Comparison of ENCODE assay signal across 27 cellular contexts in the genomic region with DNA sequence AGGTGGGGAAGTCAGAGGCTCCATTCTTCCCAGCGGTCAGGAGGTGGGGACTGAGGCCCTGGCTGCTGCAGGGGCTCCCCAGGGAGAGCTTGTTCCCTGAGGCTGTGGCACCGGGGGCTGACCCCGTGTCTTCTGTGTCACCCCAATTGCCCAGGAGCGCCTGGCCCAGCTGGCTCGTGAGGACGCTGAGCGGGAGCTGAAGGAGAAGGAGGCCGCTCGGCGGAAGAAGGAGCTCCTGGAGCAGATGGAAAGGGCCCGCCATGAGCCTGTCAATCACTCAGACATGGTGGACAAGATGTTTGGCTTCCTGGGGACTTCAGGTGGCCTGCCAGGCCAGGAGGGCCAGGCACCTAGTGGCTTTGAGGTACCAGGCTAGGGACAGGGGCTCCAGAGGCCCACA. TPM values are rescaled to one million over a fixed set of nuclear protein-coding genes. Genes with fewer than 3 reads are reported as not detected.
"Had no signal": no experiment of that assay in that cellular context is flagged by ENCODE, and none has a peak within 500 bp of the region (broad histone marks: within the 10 kb centered on the region; RNA-seq: fewer than 3 reads in every experiment).

No MANE protein-coding gene starts in this region.

- H3K4me3 ChIP-seq: colonic mucosa, esophagus squamous epithelium, gastroesophageal sphincter had no signal

- H3K36me3 Mint-ChIP-seq: activated CD4-positive, alpha-beta memory T cell treated with anti-CD3 and anti-CD28 coated beads for 36 hours; activated CD8-positive, alpha-beta memory T cell treated with anti-CD3 and anti-CD28 coated beads, Interleukin-2, amount 10 ng/mL, durations not matched to agents 7 days and 5 days; activated naive CD4-positive, alpha-beta T cell treated with anti-CD3 and anti-CD28 coated beads, Interleukin-2, amount 10 ng/mL, durations not matched to agents 7 days and 5 days; activated naive CD4-positive, alpha-beta T cell treated with anti-CD3 and anti-CD28 coated beads, Interleukin-2, amount 50 U/mL, for 72 hours had no signal

- ATAC-seq: activated CD4-positive, alpha-beta T cell treated with anti-CD3 and anti-CD28 coated beads for 36 hours; activated CD8-positive, alpha-beta memory T cell treated with anti-CD3 and anti-CD28 coated beads, Interleukin-2, amount 10 ng/mL, durations not matched to agents 7 days and 5 days; activated CD8-positive, alpha-beta T cell treated with anti-CD3 and anti-CD28 coated beads, Interleukin-2, amount 10 ng/mL, durations not matched to agents 7 days and 5 days; activated naive CD4-positive, alpha-beta T cell treated with anti-CD3 and anti-CD28 coated beads, Interleukin-2, amount 50 U/mL, for 72 hours; gastroesophageal sphincter had no signal

- H3K9me3 Mint-ChIP-seq: activated CD4-positive, alpha-beta memory T cell treated with anti-CD3 and anti-CD28 coated beads for 36 hours; activated CD4-positive, alpha-beta T cell treated with anti-CD3 and anti-CD28 coated beads, Interleukin-2, amount 10 ng/mL, durations not matched to agents 24 days and 14 days; activated naive CD4-positive, alpha-beta T cell treated with anti-CD3 and anti-CD28 coated beads, Interleukin-2, amount 10 ng/mL, durations not matched to agents 7 days and 5 days; activated T-helper 2 cell treated with anti-CD3 and anti-CD28 coated beads, Interferon-gamma antibody, Interleukin-2, Interleukin-4, amounts not matched to agents 10 μg/mL and 5 μg/mL and 100 μg/mL, durations not matched to agents 14 hours and 24 hours and 36 hours had no signal

- H3K27me3 Mint-ChIP-seq: activated CD4-positive, alpha-beta memory T cell treated with anti-CD3 and anti-CD28 coated beads for 36 hours; activated CD4-positive, alpha-beta T cell treated with anti-CD3 and anti-CD28 coated beads for 36 hours; activated CD4-positive, alpha-beta T cell treated with anti-CD3 and anti-CD28 coated beads, Interleukin-2, amount 10 ng/mL, durations not matched to agents 24 days and 14 days had no signal

- H3K4me1 ChIP-seq: colonic mucosa, esophagus squamous epithelium, gastroesophageal sphincter had no signal

- H3K9me3 ChIP-seq: colonic mucosa, esophagus squamous epithelium, gastroesophageal sphincter had no signal

- H3K36me3 ChIP-seq: brain microvascular endothelial cell, colonic mucosa, esophagus squamous epithelium, gastroesophageal sphincter had no signal

- H3K27me3 ChIP-seq: brain microvascular endothelial cell, colonic mucosa, esophagus squamous epithelium, gastroesophageal sphincter had no signal

- H3K27ac ChIP-seq: brain microvascular endothelial cell, colonic mucosa, epithelial cell of prostate, esophagus squamous epithelium, gastroesophageal sphincter had no signal

- H3K27ac Mint-ChIP-seq: activated CD4-positive, alpha-beta memory T cell treated with anti-CD3 and anti-CD28 coated beads for 36 hours; activated CD4-positive, alpha-beta T cell treated with anti-CD3 and anti-CD28 coated beads for 36 hours; activated CD4-positive, alpha-beta T cell treated with anti-CD3 and anti-CD28 coated beads, Interleukin-2, amount 10 ng/mL, durations not matched to agents 24 days and 14 days; activated CD8-positive, alpha-beta memory T cell treated with anti-CD3 and anti-CD28 coated beads, Interleukin-2, amount 10 ng/mL, durations not matched to agents 7 days and 5 days; activated CD8-positive, alpha-beta T cell treated with anti-CD3 and anti-CD28 coated beads, Interleukin-2, amount 10 ng/mL, durations not matched to agents 7 days and 5 days; activated naive CD4-positive, alpha-beta T cell treated with anti-CD3 and anti-CD28 coated beads, Interleukin-2, amount 10 ng/mL, durations not matched to agents 7 days and 5 days; activated naive CD4-positive, alpha-beta T cell treated with anti-CD3 and anti-CD28 coated beads, Interleukin-2, amount 50 U/mL, for 72 hours; activated T-helper 1 cell treated with anti-CD3 and anti-CD28 coated beads, Interleukin-12 subunit alpha, Interleukin-12 subunit beta, Interleukin-2, Interleukin-4 antibody, amounts not matched to agents 30 ng/mL and 10 ng/mL and 1 ng/mL, durations not matched to agents 14 hours and 24 hours and 36 hours; activated T-helper 2 cell treated with anti-CD3 and anti-CD28 coated beads, Interferon-gamma antibody, Interleukin-2, Interleukin-4, amounts not matched to agents 10 μg/mL and 5 μg/mL and 100 μg/mL, durations not matched to agents 14 hours and 24 hours and 36 hours had no signal

- H3K4me1 Mint-ChIP-seq: activated CD4-positive, alpha-beta T cell treated with anti-CD3 and anti-CD28 coated beads for 36 hours; activated CD4-positive, alpha-beta T cell treated with anti-CD3 and anti-CD28 coated beads, Interleukin-2, amount 10 ng/mL, durations not matched to agents 24 days and 14 days; activated CD8-positive, alpha-beta memory T cell treated with anti-CD3 and anti-CD28 coated beads, Interleukin-2, amount 10 ng/mL, durations not matched to agents 7 days and 5 days; activated naive CD4-positive, alpha-beta T cell treated with anti-CD3 and anti-CD28 coated beads, Interleukin-2, amount 10 ng/mL, durations not matched to agents 7 days and 5 days had no signal

- DNase-seq: activated CD4-positive, alpha-beta memory T cell treated with anti-CD3 and anti-CD28 coated beads for 36 hours; activated CD4-positive, alpha-beta T cell treated with anti-CD3 and anti-CD28 coated beads for 36 hours; activated CD4-positive, alpha-beta T cell treated with anti-CD3 and anti-CD28 coated beads, Interleukin-2, amount 10 ng/mL, durations not matched to agents 24 days and 14 days; activated CD4-positive, CD25-positive, alpha-beta regulatory T cell; activated CD4-positive, CD25-positive, alpha-beta regulatory T cell treated with anti-CD3 and anti-CD28 coated beads, Interleukin-2, amount 50 U/mL, for 72 hours; activated CD8-positive, alpha-beta memory T cell treated with anti-CD3 and anti-CD28 coated beads, Interleukin-2, amount 10 ng/mL, durations not matched to agents 7 days and 5 days; activated CD8-positive, alpha-beta memory T cell treated with anti-CD3 and anti-CD28 coated beads, Interleukin-2, amount 50 U/mL, for 4 hours; activated CD8-positive, alpha-beta T cell treated with anti-CD3 and anti-CD28 coated beads, Interleukin-2, amount 10 ng/mL, durations not matched to agents 7 days and 5 days; activated effector memory CD4-positive, alpha-beta T cell treated with anti-CD3 and anti-CD28 coated beads, Interleukin-2, amount 50 U/mL, for 16 hours; activated naive CD4-positive, alpha-beta T cell; activated naive CD4-positive, alpha-beta T cell treated with anti-CD3 and anti-CD28 coated beads, Interleukin-2, amount 10 ng/mL, durations not matched to agents 7 days and 5 days; activated T-cell treated with anti-CD3 and anti-CD28 coated beads, Interleukin-2, amount 50 U/mL, for 1 hour; activated T-cell treated with anti-CD3 and anti-CD28 coated beads, Interleukin-2, amount 50 U/mL, for 48 hours; amniotic stem cell; anterior cingulate cortex; brain microvascular endothelial cell; caudate nucleus; colonic mucosa; effector CD8-positive, alpha-beta T cell; esophagus squamous epithelium; foreskin melanocyte; T-helper 2 cell had no signal

- H3K4me3 Mint-ChIP-seq: activated CD4-positive, alpha-beta memory T cell treated with anti-CD3 and anti-CD28 coated beads for 36 hours; activated CD4-positive, alpha-beta T cell treated with anti-CD3 and anti-CD28 coated beads for 36 hours; activated CD4-positive, alpha-beta T cell treated with anti-CD3 and anti-CD28 coated beads, Interleukin-2, amount 10 ng/mL, durations not matched to agents 24 days and 14 days; activated CD8-positive, alpha-beta memory T cell treated with anti-CD3 and anti-CD28 coated beads, Interleukin-2, amount 10 ng/mL, durations not matched to agents 7 days and 5 days; activated CD8-positive, alpha-beta T cell treated with anti-CD3 and anti-CD28 coated beads, Interleukin-2, amount 10 ng/mL, durations not matched to agents 7 days and 5 days; activated naive CD4-positive, alpha-beta T cell treated with anti-CD3 and anti-CD28 coated beads, Interleukin-2, amount 10 ng/mL, durations not matched to agents 7 days and 5 days; activated T-helper 1 cell treated with anti-CD3 and anti-CD28 coated beads, Interleukin-12 subunit alpha, Interleukin-12 subunit beta, Interleukin-2, Interleukin-4 antibody, amounts not matched to agents 30 ng/mL and 10 ng/mL and 1 ng/mL, durations not matched to agents 14 hours and 24 hours and 36 hours had no signal

RNA-seq across cellular contexts. Expression of gene MYO7A, which starts 53.2 kb away (rescaled TPM):
- total RNA-seq: activated CD8-positive, alpha-beta T cell treated with anti-CD3 and anti-CD28 coated beads, Interleukin-2, amount 10 ng/mL, durations not matched to agents 7 days and 5 days had no signal
